In the genomic region with DNA sequence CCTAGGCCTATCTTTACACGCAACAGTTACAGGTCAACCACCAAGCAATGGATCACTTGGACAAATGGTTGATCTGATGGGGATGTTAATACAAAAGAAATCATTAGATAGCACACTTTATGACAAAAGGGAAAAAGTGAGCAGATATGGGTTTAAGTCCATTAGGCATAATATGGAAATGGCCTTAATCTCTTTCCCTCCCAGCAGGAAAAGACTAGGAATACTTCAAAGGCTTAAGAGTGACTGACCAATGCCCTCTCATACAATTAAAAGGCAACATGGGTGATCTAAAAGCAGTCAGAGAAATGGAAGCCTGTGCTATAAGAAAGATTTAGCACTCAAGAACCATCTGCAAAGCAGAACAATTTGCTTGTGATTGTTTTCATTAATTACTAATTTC, we compare ENCODE assay signal across 21 cellular contexts. TPM values are rescaled to one million over a fixed set of nuclear protein-coding genes. Genes with fewer than 3 reads are reported as not detected.
"Had no signal": no experiment of that assay in that cellular context is flagged by ENCODE, and none has a peak within 500 bp of the region (broad histone marks: within the 10 kb centered on the region; RNA-seq: fewer than 3 reads in every experiment).

No MANE protein-coding gene starts in this region.

- H3K4me3 Mint-ChIP-seq: activated B cell treated with CpG ODN at 0.5 μM for 24 hours; activated naive CD4-positive, alpha-beta T cell treated with anti-CD3 and anti-CD28 coated beads for 36 hours; activated naive CD8-positive, alpha-beta T cell treated with anti-CD3 and anti-CD28 coated beads, Interleukin-2, amount 10 ng/mL, durations not matched to agents 7 days and 5 days; natural killer cell; stimulated activated naive CD8-positive, alpha-beta T cell treated with anti-CD3 and anti-CD28 coated beads, Interleukin-15, Interleukin-2, amounts not matched to agents 100 ng/mL and 50 ng/mL, for 24 hours; T-helper 17 cell had no signal

- ATAC-seq: heart right ventricle, left lung, natural killer cell, T-helper 17 cell had no signal

- H3K36me3 Mint-ChIP-seq: activated naive CD8-positive, alpha-beta T cell treated with anti-CD3 and anti-CD28 coated beads, Interleukin-2, amount 10 ng/mL, durations not matched to agents 7 days and 5 days; natural killer cell had no signal

- H3K36me3 ChIP-seq: heart right ventricle, left lung, tibial artery, vagina had no signal

- H3K27ac ChIP-seq: coronary artery, left lung, tibial artery, vagina had no signal

- H3K4me3 ChIP-seq: coronary artery, heart right ventricle, left lung, tibial artery, vagina had no signal

- H3K9me3 ChIP-seq: heart right ventricle, left lung, tibial artery, vagina had no signal

- H3K27ac Mint-ChIP-seq: activated B cell treated with CpG ODN at 0.5 μM for 24 hours; activated naive CD4-positive, alpha-beta T cell treated with anti-CD3 and anti-CD28 coated beads for 36 hours; activated naive CD8-positive, alpha-beta T cell treated with anti-CD3 and anti-CD28 coated beads, Interleukin-2, amount 10 ng/mL, durations not matched to agents 7 days and 5 days; natural killer cell; stimulated activated naive CD8-positive, alpha-beta T cell treated with anti-CD3 and anti-CD28 coated beads, Interleukin-15, Interleukin-2, amounts not matched to agents 100 ng/mL and 50 ng/mL, for 24 hours; T-helper 17 cell had no signal

- DNase-seq: activated B cell treated with CpG ODN at 0.5 μM for 24 hours; activated CD4-positive, alpha-beta T cell treated with anti-CD3 and anti-CD28 coated beads for 4 hours; activated CD4-positive, alpha-beta T cell treated with anti-CD3 and anti-CD28 coated beads, Interleukin-2, amount 50 U/mL, for 48 hours; activated naive CD4-positive, alpha-beta T cell treated with anti-CD3 and anti-CD28 coated beads for 36 hours; activated naive CD8-positive, alpha-beta T cell treated with anti-CD3 and anti-CD28 coated beads, Interleukin-2, amount 10 ng/mL, durations not matched to agents 7 days and 5 days; activated T-cell treated with anti-CD3 and anti-CD28 coated beads, Interleukin-2, amount 50 U/mL, for 48 hours; amniotic stem cell; cerebellar nuclear complex; heart right ventricle; kidney glomerular epithelial cell; left lung; midbrain; natural killer cell; stimulated activated CD4-positive, alpha-beta T cell treated with anti-CD3 and anti-CD28 coated beads, Interleukin-12 subunit alpha, Interleukin-12 subunit beta, amount 100 ng/mL, for 4 hours; substantia nigra; SW 1271; T-helper 17 cell; tibial artery had no signal

- H3K4me1 Mint-ChIP-seq: natural killer cell had no signal

- H3K27me3 ChIP-seq: tibial artery, vagina had no signal

- H3K9me3 Mint-ChIP-seq: activated B cell treated with CpG ODN at 0.5 μM for 24 hours; activated naive CD4-positive, alpha-beta T cell treated with anti-CD3 and anti-CD28 coated beads for 36 hours; activated naive CD8-positive, alpha-beta T cell treated with anti-CD3 and anti-CD28 coated beads, Interleukin-2, amount 10 ng/mL, durations not matched to agents 7 days and 5 days; natural killer cell; stimulated activated naive CD8-positive, alpha-beta T cell treated with anti-CD3 and anti-CD28 coated beads, Interleukin-15, Interleukin-2, amounts not matched to agents 100 ng/mL and 50 ng/mL, for 24 hours had no signal

RNA-seq across cellular contexts. Expression of a gene that starts 3.3 kb away (rescaled TPM):
- total RNA-seq: activated B cell treated with CpG ODN at 0.5 μM for 24 hours; activated naive CD4-positive, alpha-beta T cell treated with anti-CD3 and anti-CD28 coated beads for 36 hours; activated naive CD8-positive, alpha-beta T cell treated with anti-CD3 and anti-CD28 coated beads, Interleukin-2, amount 10 ng/mL, durations not matched to agents 7 days and 5 days; natural killer cell; T-helper 17 cell had no signal
